9 cellular contexts compared by ENCODE assay signal in genomic region chr16:79931721-79932120, GRCh38.
"Had no signal": no experiment of that assay in that cellular context is flagged by ENCODE, and none has a peak within 500 bp of the region (broad histone marks: within the 10 kb centered on the region; RNA-seq: fewer than 3 reads in every experiment).

No MANE protein-coding gene starts in this region.

- ATAC-seq: GM23338, HCT116 had no signal

- H3K9me3 ChIP-seq: HAP-1 had no signal

- H3K27ac ChIP-seq: GM23248 had no signal

- DNase-seq: GM23248, GOT3, H7, H9, HCEC 1CT, HFFc6 had no signal

- H3K4me3 ChIP-seq: GM23248, GM23338, HAP-1 had no signal

- H3K36me3 ChIP-seq: HAP-1 had no signal
